Comparison of ENCODE assay signal across 17 cellular contexts in the genomic region with DNA sequence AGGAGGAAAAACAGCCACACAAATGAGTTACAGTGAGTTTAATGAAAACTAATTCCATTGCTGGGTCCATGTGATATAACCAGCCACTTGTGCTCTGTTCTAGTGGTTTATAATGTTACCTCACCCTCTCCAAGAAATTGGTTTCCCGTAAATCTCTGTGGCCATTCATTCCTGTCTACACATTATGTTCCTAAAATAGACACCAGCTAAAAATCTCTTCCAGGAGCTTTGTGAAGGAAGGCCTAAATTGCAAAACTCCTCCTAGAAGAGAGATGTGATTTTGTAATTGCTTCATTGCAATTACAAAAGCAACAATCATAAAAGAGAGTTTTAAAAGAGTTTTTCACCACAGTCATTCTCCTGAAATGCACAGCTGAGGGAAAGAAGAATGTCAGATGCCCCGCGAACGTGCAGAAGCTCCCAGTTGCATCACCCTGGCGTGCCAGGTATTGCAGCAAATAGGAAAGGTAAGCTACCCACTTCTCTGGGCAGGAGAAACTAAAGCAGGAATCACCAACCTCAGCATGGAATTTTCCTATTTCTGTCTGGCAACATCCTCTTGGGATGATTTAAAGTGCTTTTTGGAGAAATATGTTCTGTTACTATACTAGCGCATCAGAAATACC. TPM values are rescaled to one million over a fixed set of nuclear protein-coding genes. Genes with fewer than 3 reads are reported as not detected.
DNase-seq lines count a peak whose midpoint lies in the region; ATAC-seq and TF ChIP-seq lines count a peak whose summit lies in the region.
"Had no signal": no experiment of that assay in that cellular context is flagged by ENCODE, and none has a peak within 500 bp of the region (broad histone marks: within the 10 kb centered on the region; RNA-seq: fewer than 3 reads in every experiment).

No MANE protein-coding gene starts in this region.

- H3K36me3 ChIP-seq in RWPE2 (ENCODE audit: low read depth): no peaks in the 10 kb centered on the region
- no peaks in the 10 kb centered on the region for H3K36me3 ChIP-seq in fibroblast of lung (ENCODE audit: control insufficient read depth, insufficient read depth, low read length)
- no peaks in the 10 kb centered on the region for H3K36me3 ChIP-seq in neural progenitor cell
- H3K36me3 ChIP-seq: esophagus squamous epithelium, prostate gland had no signal

- H3K9ac ChIP-seq in fibroblast of lung (ENCODE audit: insufficient read depth, low read length) (no peak overlapping the region), neural progenitor cell (no peak overlapping the region)

- peaks cover 19% of the 10 kb centered on the region for H3K4me1 Mint-ChIP-seq in neural progenitor cell

- H3K9me3 Mint-ChIP-seq in neural progenitor cell: no peaks in the 10 kb centered on the region
- H3K9me3 Mint-ChIP-seq: CD4-positive, CD25-positive, alpha-beta regulatory T cell; naive B cell had no signal

- H3K4me3 Mint-ChIP-seq in neural progenitor cell: no peak overlapping the region
- H3K4me3 Mint-ChIP-seq: CD4-positive, CD25-positive, alpha-beta regulatory T cell; naive B cell had no signal

- H3K27ac ChIP-seq in RWPE2 (ENCODE audit: poor library complexity, severe bottlenecking) (peak overlapping the region; percentile 24), fibroblast of lung (ENCODE audit: insufficient read depth, low read length) (no peak overlapping the region), neural progenitor cell (no peak overlapping the region)
- H3K27ac ChIP-seq: esophagus squamous epithelium, prostate gland had no signal

- no peak for TF ChIP-seq CTCF in RWPE2 (IDR thresholded peaks at IDR 0.05; ENCODE audit: poor library complexity, severe bottlenecking)
- no peak for TF ChIP-seq CTCF in fibroblast of lung (conservative IDR thresholded peaks at IDR 0.05 in 1 of 2, IDR thresholded peaks at IDR 0.05 in 1 of 2; ENCODE audit: low read depth in 1 of 2, low read length in 2 of 2)
- TF ChIP-seq CTCF in neural progenitor cell (IDR thresholded peaks at IDR 0.05): no peak

- no peak overlapping the region for H3K4me2 ChIP-seq in fibroblast of lung (ENCODE audit: extremely low read depth, insufficient read depth, low read length)
- H3K4me2 ChIP-seq in neural progenitor cell: no peak overlapping the region

- no peak overlapping the region for H3K4me3 ChIP-seq in RWPE2 (ENCODE audit: severe bottlenecking)
- no peak overlapping the region for H3K4me3 ChIP-seq in fibroblast of lung (replicated peaks in 1 of 4; ENCODE audit: control extremely low read depth in 1 of 4, insufficient read depth in 1 of 4, low read depth in 3 of 4, low read length in 4 of 4)
- no peak overlapping the region for H3K4me3 ChIP-seq in neural progenitor cell
- H3K4me3 ChIP-seq: esophagus squamous epithelium, prostate gland had no signal

- H3K27me3 ChIP-seq in RWPE2 (ENCODE audit: insufficient read depth, poor library complexity, severe bottlenecking) (no peaks in the 10 kb centered on the region), fibroblast of lung (ENCODE audit: control insufficient read depth, insufficient read depth, low read length) (peaks cover 4% of the 10 kb centered on the region), neural progenitor cell (no peaks in the 10 kb centered on the region)

- H3K9me3 ChIP-seq in RWPE2 (ENCODE audit: severe bottlenecking): no peaks in the 10 kb centered on the region
- H3K9me3 ChIP-seq in fibroblast of lung (ENCODE audit: control insufficient read depth, insufficient read depth, low read depth, low read length): no peaks in the 10 kb centered on the region
- no peaks in the 10 kb centered on the region for H3K9me3 ChIP-seq in neural progenitor cell (ENCODE audit: low read depth)
- H3K9me3 ChIP-seq: esophagus squamous epithelium, prostate gland had no signal

- no peaks in the 10 kb centered on the region for H3K79me2 ChIP-seq in fibroblast of lung (ENCODE audit: control insufficient read depth, insufficient read depth, low read length)
- H3K79me2 ChIP-seq in neural progenitor cell (ENCODE audit: low read depth): no peaks in the 10 kb centered on the region

- no peak overlapping the region for H3K27ac Mint-ChIP-seq in neural progenitor cell
- H3K27ac Mint-ChIP-seq: CD4-positive, CD25-positive, alpha-beta regulatory T cell had no signal

- no peak overlapping the region for H2AFZ ChIP-seq in fibroblast of lung (ENCODE audit: low read length)
- no peak overlapping the region for H2AFZ ChIP-seq in neural progenitor cell (replicated peaks)

- ATAC-seq in RWPE2 (ENCODE audit: low read depth): peak; percentile 78
- ATAC-seq: left lobe of liver had no signal

- no peaks in the 10 kb centered on the region for H4K20me1 ChIP-seq in fibroblast of lung (ENCODE audit: control insufficient read depth, extremely low read depth, insufficient read depth, low read length)
- no peaks in the 10 kb centered on the region for H4K20me1 ChIP-seq in neural progenitor cell (ENCODE audit: low read depth)

- peaks cover 14% of the 10 kb centered on the region for H3K4me1 ChIP-seq in RWPE2 (ENCODE audit: insufficient read depth, poor library complexity, severe bottlenecking)
- no peaks in the 10 kb centered on the region for H3K4me1 ChIP-seq in fibroblast of lung (ENCODE audit: control insufficient read depth, extremely low read depth, insufficient read depth, low read length)
- peaks cover 13% of the 10 kb centered on the region for H3K4me1 ChIP-seq in neural progenitor cell
- H3K4me1 ChIP-seq: prostate gland had no signal

- H3K27me3 Mint-ChIP-seq in neural progenitor cell (ENCODE audit: insufficient read depth, low read depth): no peaks in the 10 kb centered on the region

- no peaks in the 10 kb centered on the region for H3F3A ChIP-seq in neural progenitor cell (ENCODE audit: low read depth)

- H3K36me3 Mint-ChIP-seq in neural progenitor cell: no peaks in the 10 kb centered on the region
- H3K36me3 Mint-ChIP-seq: CD4-positive, CD25-positive, alpha-beta regulatory T cell; naive B cell had no signal

- DNase-seq in GM04503 (ENCODE audit: low read depth): peak; percentile 65
- no peak for DNase-seq in RWPE2 (ENCODE audit: low spot score)
- peak; percentile 26 to 48 for DNase-seq in fibroblast of lung (ENCODE audit: low read depth in 2 of 2)
- peak; percentile 29 for DNase-seq in renal cortical epithelial cell (ENCODE audit: low read depth)
- no peak for DNase-seq in retina
- DNase-seq in neural progenitor cell (ENCODE audit: low spot score): no peak
- no peak for DNase-seq in NCI-H82 treated with DMSO at 0.1 percent for 48 hours (lab: John Stamatoyannopoulos, UW; ENCODE audit: unreplicated experiment)
- DNase-seq: activated effector memory CD4-positive, alpha-beta T cell treated with anti-CD3 and anti-CD28 coated beads, Interleukin-2, amount 50 U/mL, for 16 hours; CD4-positive, CD25-positive, alpha-beta regulatory T cell; DND-41; esophagus squamous epithelium; naive B cell; NCI-H2171 treated with DMSO at 0.1 percent for 48 hours; Right ventricle myocardium superior had no signal

RNA-seq across cellular contexts. Expression of a gene that starts 1.7 kb away (rescaled TPM):
- total RNA-seq in fibroblast of lung: under 0.01 and 0.50 TPM in 2 replicates
- 0.05 TPM in 1 of 2 replicates, not detected in the other for polyA plus RNA-seq in fibroblast of lung
- polyA plus RNA-seq in fibroblast of lung (2012): not detected in 2 replicates
- not detected in 2 replicates for polyA minus RNA-seq in fibroblast of lung (ENCODE audit: low replicate concordance)
- not detected in 2 replicates for total RNA-seq in renal cortical epithelial cell
- 1.3 and 2.7 TPM in 2 replicates for total RNA-seq in neural progenitor cell (ENCODE audit: low replicate concordance)
- total RNA-seq: CD4-positive, CD25-positive, alpha-beta regulatory T cell; esophagus squamous epithelium; T-helper 2 cell treated with Interferon-gamma antibody and Interleukin-4, amounts not matched to agents 100 ng/mL and 5 ng/mL, for 36 hours had no signal
- polyA plus RNA-seq: CD4-positive, CD25-positive, alpha-beta regulatory T cell had no signal

Comparison
In these comparisons a context has a peak if more than half of its experiments do, and no peak if none do; other contexts are left out.
1. DNase-seq: peak in GM04503 (single experiment), fibroblast of lung (2 of 2) and renal cortical epithelial cell (single experiment); none in RWPE2 (single experiment), retina (single experiment), neural progenitor cell (single experiment) and NCI-H82 treated with DMSO at 0.1 percent for 48 hours (single experiment).